14 cellular contexts compared by ENCODE assay signal in genomic region chr2:144239306-144239705, GRCh38.
"Had no signal": no experiment of that assay in that cellular context is flagged by ENCODE, and none has a peak within 500 bp of the region (broad histone marks: within the 10 kb centered on the region; RNA-seq: fewer than 3 reads in every experiment).

No MANE protein-coding gene starts in this region.

- ATAC-seq: WTC11 had no signal

- H3K9me3 ChIP-seq: left ventricle myocardium inferior, testis, upper lobe of left lung had no signal

- H3K27me3 Mint-ChIP-seq: activated CD4-positive, alpha-beta T cell treated with anti-CD3 and anti-CD28 coated beads, Interleukin-2, amount 10 ng/mL, durations not matched to agents 24 days and 14 days; activated naive CD8-positive, alpha-beta T cell treated with anti-CD3 and anti-CD28 coated beads, Interleukin-2, amount 10 ng/mL, durations not matched to agents 7 days and 5 days; activated T-cell treated with anti-CD3 and anti-CD28 coated beads, Interleukin-2, amount 50 U/mL, for 24 hours; brain; stimulated activated naive CD8-positive, alpha-beta T cell treated with anti-CD3 and anti-CD28 coated beads, Interleukin-15, Interleukin-2, amounts not matched to agents 100 ng/mL and 50 ng/mL, for 24 hours had no signal

- H3K36me3 Mint-ChIP-seq: brain, WTC11 had no signal

- H3K27me3 ChIP-seq: testis, upper lobe of left lung had no signal

- DNase-seq: activated CD4-positive, alpha-beta T cell treated with anti-CD3 and anti-CD28 coated beads, Interleukin-2, amount 10 ng/mL, durations not matched to agents 24 days and 14 days; activated naive CD8-positive, alpha-beta T cell treated with anti-CD3 and anti-CD28 coated beads, Interleukin-2, amount 10 ng/mL, durations not matched to agents 7 days and 5 days; activated T-cell treated with anti-CD3 and anti-CD28 coated beads, Interleukin-2, amount 50 U/mL, for 24 hours; effector memory CD4-positive, alpha-beta T cell; foreskin melanocyte; left ventricle myocardium inferior; occipital lobe; stimulated activated CD4-positive, alpha-beta T cell treated with anti-CD3 and anti-CD28 coated beads, Interleukin-4, amount 100 ng/mL, for 24 hours; testis; upper lobe of left lung had no signal

- H3K9me3 Mint-ChIP-seq: activated naive CD8-positive, alpha-beta T cell treated with anti-CD3 and anti-CD28 coated beads, Interleukin-2, amount 10 ng/mL, durations not matched to agents 7 days and 5 days; brain; nephron; stimulated activated naive CD8-positive, alpha-beta T cell treated with anti-CD3 and anti-CD28 coated beads, Interleukin-15, Interleukin-2, amounts not matched to agents 100 ng/mL and 50 ng/mL, for 24 hours; WTC11 had no signal

- H3K4me3 ChIP-seq: left ventricle myocardium inferior, testis, upper lobe of left lung had no signal

- H3K27ac ChIP-seq: left ventricle myocardium inferior, testis, upper lobe of left lung had no signal

- H3K4me3 Mint-ChIP-seq: activated CD4-positive, alpha-beta T cell treated with anti-CD3 and anti-CD28 coated beads, Interleukin-2, amount 10 ng/mL, durations not matched to agents 24 days and 14 days; activated naive CD8-positive, alpha-beta T cell treated with anti-CD3 and anti-CD28 coated beads, Interleukin-2, amount 10 ng/mL, durations not matched to agents 7 days and 5 days; activated T-cell treated with anti-CD3 and anti-CD28 coated beads, Interleukin-2, amount 50 U/mL, for 24 hours; nephron; stimulated activated naive CD8-positive, alpha-beta T cell treated with anti-CD3 and anti-CD28 coated beads, Interleukin-15, Interleukin-2, amounts not matched to agents 100 ng/mL and 50 ng/mL, for 24 hours; WTC11 had no signal

- H3K36me3 ChIP-seq: left ventricle myocardium inferior, upper lobe of left lung had no signal

- H3K27ac Mint-ChIP-seq: activated naive CD8-positive, alpha-beta T cell treated with anti-CD3 and anti-CD28 coated beads, Interleukin-2, amount 10 ng/mL, durations not matched to agents 7 days and 5 days; stimulated activated naive CD8-positive, alpha-beta T cell treated with anti-CD3 and anti-CD28 coated beads, Interleukin-15, Interleukin-2, amounts not matched to agents 100 ng/mL and 50 ng/mL, for 24 hours; WTC11 had no signal

- H3K4me1 ChIP-seq: testis had no signal
